9 cellular contexts compared by ENCODE assay signal in the genomic region with DNA sequence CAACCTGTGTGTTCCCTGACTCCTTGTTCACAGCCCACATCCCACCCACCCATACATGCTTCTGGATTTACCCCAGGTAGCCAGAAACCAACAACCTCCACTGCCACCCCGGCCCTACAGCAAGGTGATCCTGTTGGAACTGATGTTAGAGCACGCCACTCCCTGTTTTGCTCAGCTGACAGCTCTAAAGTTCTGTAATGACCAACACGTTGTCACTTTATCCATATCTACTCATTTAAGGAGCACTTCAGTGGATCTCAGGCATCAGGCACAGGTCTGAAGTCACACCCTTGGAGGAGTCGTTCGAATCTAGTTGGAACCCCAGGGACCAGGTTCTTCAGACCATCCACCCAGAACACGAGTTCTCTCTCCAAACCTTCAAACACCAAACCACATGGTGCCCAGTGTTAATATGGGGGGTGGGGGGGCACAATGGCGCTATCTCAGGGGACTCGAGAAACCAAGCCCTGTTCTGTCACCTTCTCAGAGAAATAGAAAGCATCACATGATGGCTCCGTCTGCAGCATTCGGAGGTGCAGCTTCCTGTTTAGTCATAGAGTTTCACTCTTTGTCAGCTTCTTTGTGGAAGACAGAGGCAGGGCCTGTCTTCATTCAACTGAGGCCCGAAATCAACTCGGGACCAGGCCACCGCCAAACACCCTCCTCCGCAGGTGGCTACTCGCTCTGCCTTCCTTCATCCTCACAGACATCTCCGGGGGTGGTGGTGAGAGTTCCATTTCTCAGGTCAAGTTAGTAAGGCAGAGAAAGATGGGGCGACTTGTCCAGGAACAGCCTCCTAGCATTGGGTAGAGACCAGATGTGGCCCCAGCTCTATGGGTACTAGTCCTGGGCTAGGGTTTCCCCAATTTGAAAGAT.
DNase-seq lines count a peak whose midpoint lies in the region; ATAC-seq and TF ChIP-seq lines count a peak whose summit lies in the region.
"Had no signal": no experiment of that assay in that cellular context is flagged by ENCODE, and none has a peak within 500 bp of the region (broad histone marks: within the 10 kb centered on the region; RNA-seq: fewer than 3 reads in every experiment).

No MANE protein-coding gene starts in this region.

- H3K4me1 Mint-ChIP-seq in MCF 10A (ENCODE audit: insufficient read depth, unreplicated experiment) = no peaks in the 10 kb centered on the region

- no peaks in the 10 kb centered on the region for H3K27me3 ChIP-seq in breast epithelium
- no peaks in the 10 kb centered on the region for H3K27me3 ChIP-seq in HAP-1 (ENCODE audit: low read depth)

- no peak for TF ChIP-seq CTCF in breast epithelium (IDR thresholded peaks at IDR 0.05)
- no peak for TF ChIP-seq CTCF in MCF 10A (IDR thresholded peaks at IDR 0.05; ENCODE audit: unreplicated experiment)

- no peaks in the 10 kb centered on the region for H3K9me3 Mint-ChIP-seq in MCF 10A (ENCODE audit: unreplicated experiment)
- H3K9me3 Mint-ChIP-seq: nephron had no signal

- H3K9me3 ChIP-seq in breast epithelium (no peaks in the 10 kb centered on the region), HAP-1 (no peaks in the 10 kb centered on the region)

- H3K36me3 ChIP-seq in breast epithelium = no peaks in the 10 kb centered on the region
- H3K36me3 ChIP-seq in HAP-1 (replicated peaks) = no peaks in the 10 kb centered on the region

- no TSS peak for BruUV-seq in MCF 10A (replicated peaks; lab: Mats Ljungman, UMichigan)

- in situ Hi-C loops in HAP-1 (cut with MboI; ENCODE audit: low sequenced_read_pairs) = no loop called here

- peak; percentile 64 for ATAC-seq in HG03521 (IDR thresholded peaks at IDR 0.05; ENCODE audit: unreplicated experiment)

- peak overlapping the region; percentile 45 to 52 for H3K27ac ChIP-seq in breast epithelium

- intact Hi-C loops in breast epithelium (cut with DNase I; ENCODE audit: low total_unique reads) = no loop called here
- intact Hi-C loops in MCF 10A (cut with micrococcal nuclease) = no loop called here
- intact Hi-C loops in posterior vena cava (cut with DNase I) = no loop called here

- DNase-seq in breast epithelium (ENCODE audit: low spot score in 2 of 2) = no peak
- no peak for DNase-seq in MCF 10A (ENCODE audit: unreplicated experiment)
- DNase-seq in activated T-cell treated with anti-CD3 and anti-CD28 coated beads for 1 hour (ENCODE audit: low read depth) = peak; percentile 42
- DNase-seq in posterior vena cava (ENCODE audit: low spot score) = peak; percentile 44
- DNase-seq in T1000 (lab: John Stamatoyannopoulos, UW) = no peak
- no peak for DNase-seq in DMS53 treated with DMSO at 0.1 percent for 48 hours (lab: John Stamatoyannopoulos, UW; ENCODE audit: unreplicated experiment)
- no peak for DNase-seq in HAP-1 (ENCODE audit: low spot score in 2 of 2)

- H3K36me3 Mint-ChIP-seq in MCF 10A (ENCODE audit: insufficient read depth, unreplicated experiment) = no peaks in the 10 kb centered on the region

- H3K4me3 Mint-ChIP-seq in MCF 10A (ENCODE audit: unreplicated experiment) = no peak overlapping the region
- H3K4me3 Mint-ChIP-seq: nephron had no signal

- no peak for TF ChIP-seq POLR2A in breast epithelium (IDR thresholded peaks at IDR 0.05)

- POLR2A ChIA-PET in MCF 10A (lab: Yijun Ruan, JAX) = no interaction called here

- H3K4me3 ChIP-seq in breast epithelium = no peak overlapping the region
- H3K4me3 ChIP-seq in HAP-1 = no peak overlapping the region

- no peaks in the 10 kb centered on the region for H3K27me3 Mint-ChIP-seq in MCF 10A (ENCODE audit: insufficient read depth, unreplicated experiment)

- no peak overlapping the region for H3K27ac Mint-ChIP-seq in MCF 10A (ENCODE audit: low read depth, unreplicated experiment)
- H3K27ac Mint-ChIP-seq: nephron had no signal

- CTCF ChIA-PET in MCF 10A (lab: Yijun Ruan, JAX) = interaction anchor here (0.7 to 0.8 kb wide), 2 partner anchors 13 to 186 kb away, joined by 3 read pairs; no protein-coding TSS in a partner anchor

- H3K4me1 ChIP-seq in breast epithelium (no peaks in the 10 kb centered on the region), HAP-1 (no peaks in the 10 kb centered on the region)

Comparison
In these comparisons a context has a peak if more than half of its experiments do, and no peak if none do; other contexts are left out.
1. DNase-seq: peak in activated T-cell treated with anti-CD3 and anti-CD28 coated beads for 1 hour (single experiment) and posterior vena cava (single experiment); none in breast epithelium (0 of 2), MCF 10A (single experiment), T1000 (single experiment), DMS53 treated with DMSO at 0.1 percent for 48 hours (single experiment) and HAP-1 (0 of 2).